Comparison of ENCODE assay signal across 11 cellular contexts in the genomic region with DNA sequence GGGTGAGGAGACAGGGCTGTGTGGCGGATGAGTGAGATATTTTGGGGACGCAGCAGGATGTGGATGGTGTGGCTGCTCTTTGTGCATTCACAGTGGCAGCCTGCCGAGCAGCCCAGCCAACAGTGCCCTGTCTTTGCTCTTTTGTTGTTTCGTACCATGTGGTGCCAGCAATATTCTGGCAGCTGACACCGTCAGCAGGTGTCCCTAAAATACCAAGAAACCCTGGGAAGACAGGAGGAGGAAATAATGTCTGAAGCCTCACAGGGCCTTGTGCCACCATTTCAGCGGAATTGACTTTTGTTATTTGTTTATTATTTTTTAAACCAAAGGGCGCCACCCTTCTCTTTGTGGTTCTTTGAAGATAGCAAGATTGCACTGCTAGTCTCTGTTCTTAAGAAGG.
DNase-seq lines count a peak whose midpoint lies in the region; TF ChIP-seq lines count a peak whose summit lies in the region.
"Had no signal": no experiment of that assay in that cellular context is flagged by ENCODE, and none has a peak within 500 bp of the region (broad histone marks: within the 10 kb centered on the region; RNA-seq: fewer than 3 reads in every experiment).

No MANE protein-coding gene starts in this region.

- H3K4me3 ChIP-seq in LNCaP clone FGC (ENCODE audit: low read depth, low read length): no peak overlapping the region

- DNase-seq in LNCaP clone FGC (ENCODE audit: low read depth) (peak; percentile 55), mucosa of gallbladder (ENCODE audit: low spot score) (peak; percentile 68), NCI-H1048 (lab: John Stamatoyannopoulos, UW) (no peak), DMS53 (lab: John Stamatoyannopoulos, UW) (no peak), iPS-NIHi11 (ENCODE audit: low spot score) (no peak), NCI-H1436 (lab: John Stamatoyannopoulos, UW) (no peak)
- DNase-seq: activated CD8-positive, alpha-beta T cell treated with anti-CD3 and anti-CD28 coated beads for 36 hours; activated naive CD8-positive, alpha-beta T cell treated with anti-CD3 and anti-CD28 coated beads, Interleukin-2, amount 50 U/mL, for 24 hours; NCI-H1417 treated with DMSO at 0.1 percent for 48 hours had no signal

- no peak overlapping the region for H3K27ac ChIP-seq in 22Rv1
- peak overlapping the region; percentile 54 for H3K27ac ChIP-seq in cingulate gyrus (ENCODE audit: low read depth, low read length)

- 0 out of 2 replicates have a peak, but pooled peaks have one; percentile 4 for TF ChIP-seq CTCF in 22Rv1 (IDR thresholded peaks at IDR 0.05)
- peak; percentile 41 for TF ChIP-seq CTCF in LNCaP clone FGC (IDR thresholded peaks at IDR 0.05; ENCODE audit: control insufficient read depth, extremely low read depth, insufficient read depth)

Comparison
In these comparisons a context has a peak if more than half of its experiments do, and no peak if none do; other contexts are left out.
1. DNase-seq: peak in LNCaP clone FGC (single experiment) and mucosa of gallbladder (single experiment); none in NCI-H1048 (single experiment), DMS53 (single experiment), iPS-NIHi11 (single experiment) and NCI-H1436 (single experiment).